In the genomic region with DNA sequence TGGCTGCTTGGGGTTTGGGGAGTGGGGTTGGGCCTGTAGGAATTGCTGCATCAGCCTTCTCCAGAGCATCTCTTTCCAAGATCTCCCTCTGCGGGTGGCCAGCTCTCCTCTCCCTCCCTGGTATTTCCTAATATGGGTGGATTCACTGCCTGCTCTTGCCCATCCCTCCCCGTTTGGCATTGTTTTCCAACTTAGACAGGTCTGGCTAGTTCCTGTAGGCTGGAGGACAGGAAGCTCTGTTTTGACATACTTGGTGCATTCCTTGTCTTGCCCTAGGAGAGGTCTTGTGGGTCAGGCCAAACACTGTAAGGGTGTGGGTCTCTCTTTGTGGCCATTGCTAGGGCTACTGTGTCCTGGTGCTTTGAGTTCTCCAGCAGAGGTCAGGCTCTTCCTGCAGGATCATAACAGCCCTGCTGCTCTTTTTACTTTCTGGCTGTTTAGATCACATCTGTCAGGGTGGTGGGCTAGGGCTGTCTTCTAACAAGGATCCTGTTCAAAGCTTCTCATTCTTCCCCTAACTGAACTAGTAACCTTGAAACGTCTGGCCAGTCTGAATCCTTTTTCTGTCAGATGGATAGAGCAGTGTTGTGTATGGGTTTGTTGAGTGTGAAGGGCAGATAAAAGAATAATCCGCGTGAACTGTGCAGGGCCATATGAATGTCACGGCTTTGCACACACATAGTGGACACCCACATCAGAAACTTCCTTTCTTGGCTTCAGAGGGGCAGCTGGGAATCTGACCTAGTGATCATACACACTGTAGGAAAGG, we compare ENCODE assay signal across 8 cellular contexts. TPM values are rescaled to one million over a fixed set of nuclear protein-coding genes. Genes with fewer than 3 reads are reported as not detected.
A peak's percentile ranks its signal among the peaks of the same experiment; 100 is the strongest.
DNase-seq lines count a peak whose midpoint lies in the region; ATAC-seq and TF ChIP-seq lines count a peak whose summit lies in the region.

No MANE protein-coding gene starts in this region.

- TF ChIP-seq CTCF in 22Rv1 (IDR thresholded peaks at IDR 0.05) (peak; percentile 42), colonic mucosa (IDR thresholded peaks at IDR 0.05) (no peak)

- peak; percentile 36 for DNase-seq in colonic mucosa
- peak; percentile 74 for DNase-seq in mesenchymal stem cell
- no peak for DNase-seq in NCI-H2227 treated with DMSO at 0.1 percent for 48 hours (lab: John Stamatoyannopoulos, UW)
- DNase-seq in activated CD8-positive, alpha-beta memory T cell treated with anti-CD3 and anti-CD28 coated beads for 24 hours: no peak

- H2AFZ ChIP-seq in mesenchymal stem cell (ENCODE audit: low read depth, low read length): no peak overlapping the region

- H2BK120ac ChIP-seq in mesenchymal stem cell (ENCODE audit: low read depth, low read length): no peak overlapping the region

- H3K9ac ChIP-seq in HUES6 (ENCODE audit: low read length): peak overlapping the region; percentile 34
- H3K9ac ChIP-seq in colonic mucosa (ENCODE audit: low read depth in 2 of 2, low read length in 2 of 2): no peak overlapping the region
- H3K9ac ChIP-seq in mesenchymal stem cell (ENCODE audit: low read length): peak overlapping the region; percentile 77

- H2BK5ac ChIP-seq in mesenchymal stem cell (ENCODE audit: low read depth, low read length, poor library complexity, severe bottlenecking): peak overlapping the region; percentile 26

- intact Hi-C loops in colonic mucosa (cut with DNase I): no loop called here

- H3K27me3 ChIP-seq in HUES6 (ENCODE audit: control insufficient read depth, insufficient read depth, low read length) (no peaks in the 10 kb centered on the region), colonic mucosa (no peaks in the 10 kb centered on the region), mesenchymal stem cell (ENCODE audit: control insufficient read depth in 1 of 2, insufficient read depth in 1 of 2, low read length in 2 of 2) (no peaks in the 10 kb centered on the region)

- H3K79me1 ChIP-seq in mesenchymal stem cell (replicated peaks; ENCODE audit: low read length, poor library complexity, severe bottlenecking): peaks cover 9% of the 10 kb centered on the region

- H3K4ac ChIP-seq in mesenchymal stem cell (ENCODE audit: low read depth in 1 of 2, low read length in 2 of 2): no peak overlapping the region

- H4K8ac ChIP-seq in mesenchymal stem cell (ENCODE audit: low read length): no peak overlapping the region

- WGBS in mesenchymal stem cell: 76% methylated on average over 4 of the region's 6 CpGs

- H3K18ac ChIP-seq in mesenchymal stem cell (ENCODE audit: low read depth in 1 of 2, low read length in 2 of 2): no peak overlapping the region

- no peak for ATAC-seq in GM18498 (IDR thresholded peaks at IDR 0.05; ENCODE audit: unreplicated experiment)
- ATAC-seq in GM19351 (IDR thresholded peaks at IDR 0.05; ENCODE audit: unreplicated experiment): no peak

- H3K4me2 ChIP-seq in mesenchymal stem cell (ENCODE audit: low read length, poor library complexity, severe bottlenecking): no peak overlapping the region

- H3K4me3 ChIP-seq in HUES6 (ENCODE audit: low read depth, low read length): no peak overlapping the region
- H3K4me3 ChIP-seq in colonic mucosa: no peak overlapping the region
- no peak overlapping the region for H3K4me3 ChIP-seq in mesenchymal stem cell (ENCODE audit: insufficient read depth in 1 of 2, low read depth in 1 of 2, low read length in 2 of 2)

- no peak overlapping the region for H3K23ac ChIP-seq in mesenchymal stem cell (ENCODE audit: low read length in 2 of 2)

- no peak overlapping the region for H2BK12ac ChIP-seq in mesenchymal stem cell (ENCODE audit: low read length in 2 of 2)

- no peak overlapping the region for H3K14ac ChIP-seq in mesenchymal stem cell (ENCODE audit: low read length in 2 of 2)

- H3K36me3 ChIP-seq in HUES6 (ENCODE audit: control insufficient read depth, insufficient read depth, low read length): peaks cover 71% of the 10 kb centered on the region
- peaks cover 5% of the 10 kb centered on the region for H3K36me3 ChIP-seq in colonic mucosa
- H3K36me3 ChIP-seq in mesenchymal stem cell (ENCODE audit: control insufficient read depth in 1 of 2, insufficient read depth in 2 of 2, low read depth in 1 of 2, low read length in 2 of 2): peaks cover 44 to 47% of the 10 kb centered on the region in 2 experiments

- H2AK5ac ChIP-seq in mesenchymal stem cell (ENCODE audit: low read length, severe bottlenecking): peak overlapping the region; percentile 79

- H4K91ac ChIP-seq in mesenchymal stem cell (ENCODE audit: low read length): no peak overlapping the region

- H3K27ac ChIP-seq in 22Rv1 (peak overlapping the region; percentile 46), HUES6 (ENCODE audit: low read depth, low read length) (no peak overlapping the region; the same call in 1 of the 2 replicates), colonic mucosa (no peak overlapping the region), mesenchymal stem cell (ENCODE audit: low read length, poor library complexity, severe bottlenecking) (peak overlapping the region; percentile 91)

- H3K4me1 ChIP-seq in HUES6 (ENCODE audit: control insufficient read depth, insufficient read depth, low read length) (no peaks in the 10 kb centered on the region), colonic mucosa (no peaks in the 10 kb centered on the region), mesenchymal stem cell (ENCODE audit: control insufficient read depth, insufficient read depth, low read depth, low read length) (peaks cover 5% of the 10 kb centered on the region)

- H2BK15ac ChIP-seq in mesenchymal stem cell (ENCODE audit: low read depth, poor library complexity, severe bottlenecking): no peak overlapping the region

- H3K9me3 ChIP-seq in HUES6 (ENCODE audit: control insufficient read depth, insufficient read depth, low read depth, low read length) (no peaks in the 10 kb centered on the region), colonic mucosa (no peaks in the 10 kb centered on the region), mesenchymal stem cell (ENCODE audit: control insufficient read depth, low read length) (no peaks in the 10 kb centered on the region)

RNA-seq across cellular contexts. Expression of a gene that starts 18.3 kb away (rescaled TPM):
- total RNA-seq in colonic mucosa: 10 to 100 TPM; 27.3 TPM
- polyA plus RNA-seq in mesenchymal stem cell (2013, experiment 1 of 2): 19.9 TPM
- 19.0 TPM for polyA plus RNA-seq in mesenchymal stem cell (2013, experiment 2 of 2)

RNA-seq across cellular contexts. Expression of a gene that starts 38.6 kb away (rescaled TPM):
- 100 to 1,000 TPM; 358 to 451 TPM for total RNA-seq in colonic mucosa
- polyA plus RNA-seq in mesenchymal stem cell (2013, experiment 1 of 2): 453 TPM
- 471 TPM for polyA plus RNA-seq in mesenchymal stem cell (2013, experiment 2 of 2)

RNA-seq across cellular contexts. Expression of a gene that starts 43.7 kb away (rescaled TPM):
- total RNA-seq in colonic mucosa: 10 to 100 TPM; 27.1 to 34.2 TPM
- 16.7 TPM for polyA plus RNA-seq in mesenchymal stem cell (2013, experiment 1 of 2)
- polyA plus RNA-seq in mesenchymal stem cell (2013, experiment 2 of 2): 15.9 TPM

Comparison
In these comparisons a context has a peak if more than half of its experiments do, and no peak if none do; other contexts are left out.
1. H3K27ac ChIP-seq: peak in 22Rv1 (single experiment) and mesenchymal stem cell (single experiment); none in HUES6 (single experiment) and colonic mucosa (single experiment).
2. H3K9ac ChIP-seq: peak in HUES6 (single experiment) and mesenchymal stem cell (single experiment); none in colonic mucosa (0 of 2).
3. DNase-seq: peak in colonic mucosa (single experiment) and mesenchymal stem cell (single experiment); none in NCI-H2227 treated with DMSO at 0.1 percent for 48 hours (single experiment) and activated CD8-positive, alpha-beta memory T cell treated with anti-CD3 and anti-CD28 coated beads for 24 hours (single experiment).